Comparison of ENCODE assay signal across 9 cellular contexts in the genomic region with DNA sequence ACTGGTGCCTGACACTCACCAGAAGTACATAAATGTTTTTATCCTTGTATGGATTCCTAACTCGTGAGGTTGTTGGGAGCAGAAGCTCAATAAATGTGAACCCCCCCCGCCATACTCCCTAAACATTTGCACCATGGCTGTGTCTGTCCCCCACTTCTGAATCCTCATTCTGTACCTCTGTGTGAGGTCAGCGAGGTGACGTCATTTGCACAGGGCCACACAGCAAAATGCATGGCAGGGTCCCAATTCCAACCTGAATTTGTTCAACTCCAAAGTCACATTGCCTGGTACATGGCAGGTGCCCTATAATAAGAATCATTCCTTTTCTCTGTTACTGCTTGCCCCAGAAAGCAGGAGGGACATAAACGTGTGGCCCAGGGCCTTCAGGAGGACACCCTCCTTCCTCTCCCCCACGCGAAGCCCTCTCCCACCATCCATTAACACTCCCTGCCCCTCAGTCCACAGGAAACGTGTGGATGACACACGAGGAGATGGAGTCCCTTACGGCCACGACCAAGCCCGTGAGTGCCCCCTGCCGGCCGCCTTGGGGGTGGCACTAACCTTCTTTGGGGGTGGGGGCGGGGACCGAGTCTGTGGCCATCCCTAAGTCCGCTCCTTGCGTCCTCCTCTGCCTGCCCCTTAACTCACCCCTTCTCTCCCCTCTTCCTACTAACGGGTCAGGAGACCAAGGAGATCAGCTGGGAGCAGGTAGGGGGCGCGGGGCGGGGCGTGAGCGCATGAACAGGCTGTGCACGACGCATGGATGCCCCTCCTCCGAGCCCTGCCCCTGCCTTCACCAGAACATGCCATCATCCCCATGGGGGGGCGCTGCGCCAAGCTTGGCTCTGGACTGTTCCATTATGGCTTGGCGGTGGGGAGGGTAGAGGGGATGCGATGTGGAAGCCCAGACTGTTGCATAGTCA. TPM values are rescaled to one million over a fixed set of nuclear protein-coding genes. Genes with fewer than 3 reads are reported as not detected.
DNase-seq lines count a peak whose midpoint lies in the region; ATAC-seq and TF ChIP-seq lines count a peak whose summit lies in the region.
"Had no signal": no experiment of that assay in that cellular context is flagged by ENCODE, and none has a peak within 500 bp of the region (broad histone marks: within the 10 kb centered on the region; RNA-seq: fewer than 3 reads in every experiment).

No MANE protein-coding gene starts in this region.

- no peak for TF ChIP-seq POLR2A in heart left ventricle (IDR thresholded peaks at IDR 0.05)

- 21% methylated on average over 23 of the region's 31 CpGs for WGBS in SK-N-SH (ENCODE audit: low lambda C conversion rate)
- WGBS in heart left ventricle, 4 donors, result 9 to 16% (median 12%) methylated on average over 28 to 31 of the region's 31 CpGs

- H3K4me1 Mint-ChIP-seq in CD4-positive, alpha-beta T cell (ENCODE audit: low read depth), result peaks cover 41% of the 10 kb centered on the region
- H3K4me1 Mint-ChIP-seq in activated naive CD8-positive, alpha-beta T cell treated with anti-CD3 and anti-CD28 coated beads, Interleukin-2, amount 10 ng/mL, durations not matched to agents 7 days and 5 days, result peaks cover 22% of the 10 kb centered on the region
- peaks cover 29% of the 10 kb centered on the region for H3K4me1 Mint-ChIP-seq in type B pancreatic cell (ENCODE audit: unreplicated experiment)

- H3K27ac ChIP-seq in CD4-positive, alpha-beta T cell (ENCODE audit: low read depth, low read length), result no peak overlapping the region
- H3K27ac ChIP-seq in HUES48 (ENCODE audit: low read depth, low read length), result peak overlapping the region; percentile 46
- no peak overlapping the region for H3K27ac ChIP-seq in SK-N-SH (ENCODE audit: low read depth in 2 of 2, low read length in 1 of 2)
- H3K27ac ChIP-seq in heart left ventricle, result peak overlapping the region in 1 of 12 donors; percentile 28

- H3F3A ChIP-seq in SK-N-SH (replicated peaks; ENCODE audit: insufficient read depth), result peaks cover 12% of the 10 kb centered on the region

- no peaks in the 10 kb centered on the region for H3K9me2 ChIP-seq in SK-N-SH

- POLR2A ChIA-PET in CD4-positive, alpha-beta T cell (lab: Charles Lee), result no interaction called here
- POLR2A ChIA-PET in SK-N-SH (lab: Yijun Ruan, JAX), result interaction anchor here (0.7 kb wide), 1 partner anchor 32 kb away, joined by 3 read pairs; the partner anchor contains the start of gene LIN7B
- POLR2A ChIA-PET in activated naive CD8-positive, alpha-beta T cell treated with anti-CD3 and anti-CD28 coated beads, Interleukin-2, amount 10 ng/mL, durations not matched to agents 7 days and 5 days (lab: Charles Lee), result interaction anchor here (0.8 kb wide), 1 partner anchor 20 kb away, joined by 4 read pairs; no protein-coding TSS in a partner anchor

- H3K4me1 ChIP-seq in HUES48 (ENCODE audit: control insufficient read depth, insufficient read depth, low read length) (peaks cover 11% of the 10 kb centered on the region), SK-N-SH (ENCODE audit: control insufficient read depth in 1 of 2, insufficient read depth in 2 of 2, low read depth in 1 of 2, low read length in 1 of 2) (peaks cover 3 to 23% of the 10 kb centered on the region in 2 experiments; a peak in 2 of 4 replicates), heart left ventricle (peaks cover 0 to 45% (median 29%) of the 10 kb centered on the region in 12 donors)

- H3K27me3 Mint-ChIP-seq in CD4-positive, alpha-beta T cell, result peaks cover 65% of the 10 kb centered on the region
- H3K27me3 Mint-ChIP-seq in activated naive CD8-positive, alpha-beta T cell treated with anti-CD3 and anti-CD28 coated beads, Interleukin-2, amount 10 ng/mL, durations not matched to agents 7 days and 5 days, result peaks cover 50% of the 10 kb centered on the region
- H3K27me3 Mint-ChIP-seq in type B pancreatic cell, result peaks cover 3% of the 10 kb centered on the region

- peak; percentile 76 for ATAC-seq in CD4-positive, alpha-beta T cell (ENCODE audit: poor library complexity)
- ATAC-seq in activated naive CD8-positive, alpha-beta T cell treated with anti-CD3 and anti-CD28 coated beads, Interleukin-2, amount 10 ng/mL, durations not matched to agents 7 days and 5 days (ENCODE audit: low read depth), result peak; percentile 32
- ATAC-seq in heart left ventricle, result peak in 3 of 4 donors; percentile 8 to 18 (median 12)
- ATAC-seq in HG02973 (IDR thresholded peaks at IDR 0.05; ENCODE audit: unreplicated experiment), result no peak

- DNase-seq in CD4-positive, alpha-beta T cell, result peak; percentile 70 to 84 (median 74)
- DNase-seq in SK-N-SH (peak; percentile 84), heart left ventricle (peak; percentile 79 to 87 (median 81)), posterior vena cava (ENCODE audit: low spot score) (peak; percentile 93), type B pancreatic cell (ENCODE audit: extremely low spot score, unreplicated experiment) (peak; percentile 87)
- DNase-seq in activated naive CD8-positive, alpha-beta T cell treated with anti-CD3 and anti-CD28 coated beads, Interleukin-2, amount 10 ng/mL, durations not matched to agents 7 days and 5 days, result peak; percentile 86

- CTCF ChIA-PET in CD4-positive, alpha-beta T cell (lab: Charles Lee), result interaction anchor here (0.5 to 2.9 kb wide), 6 partner anchors 13 to 64 kb away, joined by 3 to 18 read pairs (median 6); partner anchors contain the start of gene LIN7B
- CTCF ChIA-PET in SK-N-SH (lab: Yijun Ruan, JAX), result interaction anchor here (0.6 to 11.1 kb wide), 24 partner anchors 9 to 273 kb away, joined by 3 to 87 read pairs (median 4); partner anchors contain the start of genes HRC, LIN7B, PPFIA3 and TRPM4

- intact Hi-C loops in CD4-positive, alpha-beta T cell (cut with DNase I, micrococcal nuclease), result loop anchor here (1.0 to 5.0 kb wide), 4 partner anchors 33 to 153 kb away; partner anchors contain the start of genes GYS1 (in 1 of the 2), LIN7B (in 1 of the 2) and RUVBL2 (in 1 of the 2)
- intact Hi-C loops in heart left ventricle (cut with DNase I) (loop anchor here (1.0 to 5.0 kb wide), 7 partner anchors 33 to 153 kb away; partner anchors contain the start of genes LIN7B (in 4 of the 10), GYS1 (in 1 of the 10) and RUVBL2 (in 1 of the 10)), posterior vena cava (cut with DNase I) (no loop called here)

- H3K9me3 Mint-ChIP-seq in CD4-positive, alpha-beta T cell, result no peaks in the 10 kb centered on the region
- no peaks in the 10 kb centered on the region for H3K9me3 Mint-ChIP-seq in activated naive CD8-positive, alpha-beta T cell treated with anti-CD3 and anti-CD28 coated beads, Interleukin-2, amount 10 ng/mL, durations not matched to agents 7 days and 5 days
- H3K9me3 Mint-ChIP-seq in type B pancreatic cell, result no peaks in the 10 kb centered on the region

- H3K4me3 ChIP-seq in HUES48 (ENCODE audit: low read depth, low read length) (peak overlapping the region; percentile 57), SK-N-SH (ENCODE audit: low read depth in 2 of 2, low read length in 1 of 2) (peak overlapping the region; percentile 14 to 54; a peak in 2 of 4 replicates), heart left ventricle (peak overlapping the region in 9 of 12 donors; percentile 8 to 50 (median 34))

- no peaks in the 10 kb centered on the region for H3K36me3 Mint-ChIP-seq in CD4-positive, alpha-beta T cell (ENCODE audit: low read depth)
- no peaks in the 10 kb centered on the region for H3K36me3 Mint-ChIP-seq in activated naive CD8-positive, alpha-beta T cell treated with anti-CD3 and anti-CD28 coated beads, Interleukin-2, amount 10 ng/mL, durations not matched to agents 7 days and 5 days
- H3K36me3 Mint-ChIP-seq in type B pancreatic cell, result peaks cover 5% of the 10 kb centered on the region

- peak overlapping the region; percentile 46 for H3K4me3 Mint-ChIP-seq in CD4-positive, alpha-beta T cell
- peak overlapping the region; percentile 74 for H3K4me3 Mint-ChIP-seq in activated naive CD8-positive, alpha-beta T cell treated with anti-CD3 and anti-CD28 coated beads, Interleukin-2, amount 10 ng/mL, durations not matched to agents 7 days and 5 days
- H3K4me3 Mint-ChIP-seq in type B pancreatic cell, result peak overlapping the region; percentile 84

- H3K27ac Mint-ChIP-seq in CD4-positive, alpha-beta T cell, result no peak overlapping the region
- peak overlapping the region; percentile 70 for H3K27ac Mint-ChIP-seq in activated naive CD8-positive, alpha-beta T cell treated with anti-CD3 and anti-CD28 coated beads, Interleukin-2, amount 10 ng/mL, durations not matched to agents 7 days and 5 days
- peak overlapping the region; percentile 80 for H3K27ac Mint-ChIP-seq in type B pancreatic cell

- TF ChIP-seq CTCF in CD4-positive, alpha-beta T cell (IDR thresholded peaks at IDR 0.05), result peak; percentile 90
- TF ChIP-seq CTCF in SK-N-SH (IDR thresholded peaks at IDR 0.05) (peak; percentile 85), heart left ventricle (IDR thresholded peaks at IDR 0.05) (peak; percentile 87 to 95 (median 91)), type B pancreatic cell (conservative IDR thresholded peaks at IDR 0.05) (peak; percentile 99)

- H3K9me3 ChIP-seq in CD4-positive, alpha-beta T cell (ENCODE audit: control insufficient read depth, low read length), result no peaks in the 10 kb centered on the region
- H3K9me3 ChIP-seq in HUES48 (ENCODE audit: control insufficient read depth, insufficient read depth, low read length), result no peaks in the 10 kb centered on the region
- H3K9me3 ChIP-seq in SK-N-SH, result no peaks in the 10 kb centered on the region
- H3K9me3 ChIP-seq in heart left ventricle, result no peaks in the 10 kb centered on the region

- TF ChIP-seq EP300 in SK-N-SH (IDR thresholded peaks at IDR 0.05; ENCODE audit: borderline replicate concordance in 1 of 2, low read depth in 1 of 2, low read length in 1 of 2), result no peak

- no peak overlapping the region for H2AFZ ChIP-seq in SK-N-SH (ENCODE audit: low read depth)

- no peaks in the 10 kb centered on the region; the same call in 1 of the 2 replicates for H3K36me3 ChIP-seq in HUES48 (ENCODE audit: control insufficient read depth, insufficient read depth, low read length)
- H3K36me3 ChIP-seq in SK-N-SH (replicated peaks in 1 of 2; ENCODE audit: control insufficient read depth in 1 of 2, insufficient read depth in 2 of 2, low read length in 1 of 2), result no peaks in the 10 kb centered on the region
- H3K36me3 ChIP-seq in heart left ventricle, result no peaks in the 10 kb centered on the region

- H3K4me2 ChIP-seq in SK-N-SH, result peak overlapping the region; percentile 49; the same call in 1 of the 2 replicates

- H4K20me1 ChIP-seq in SK-N-SH (ENCODE audit: insufficient read depth), result no peaks in the 10 kb centered on the region

- peaks cover 36% of the 10 kb centered on the region for H3K27me3 ChIP-seq in CD4-positive, alpha-beta T cell (ENCODE audit: control insufficient read depth, insufficient read depth, low read length)
- H3K27me3 ChIP-seq in HUES48 (ENCODE audit: control insufficient read depth, insufficient read depth, low read length) (no peaks in the 10 kb centered on the region), SK-N-SH (ENCODE audit: insufficient read depth) (no peaks in the 10 kb centered on the region), heart left ventricle (peaks cover 0 to 18% (median 0%) of the 10 kb centered on the region in 9 donors)

- H3K9ac ChIP-seq in HUES48 (ENCODE audit: low read depth, low read length) (no peak overlapping the region), SK-N-SH (no peak overlapping the region)

- H3K79me2 ChIP-seq in SK-N-SH (ENCODE audit: insufficient read depth), result no peaks in the 10 kb centered on the region

- TF ChIP-seq RAD21 in SK-N-SH (IDR thresholded peaks at IDR 0.05; ENCODE audit: low read length), result peak; percentile 69

RNA-seq across cellular contexts. Expression of gene HRC, which starts 9.4 kb away (rescaled TPM):
- total RNA-seq in CD4-positive, alpha-beta T cell, result not detected
- not detected in 2 replicates for polyA plus RNA-seq in SK-N-SH (2012; rRNA removed)
- polyA plus RNA-seq in SK-N-SH (2012; cell fraction: cytosol; rRNA removed), result 0.04 TPM in 1 of 2 replicates, not detected in the other
- polyA plus RNA-seq in SK-N-SH (2012; cell fraction: nucleus; rRNA removed), result 0.04 and 0.12 TPM in 2 replicates
- not detected for total RNA-seq in activated naive CD8-positive, alpha-beta T cell treated with anti-CD3 and anti-CD28 coated beads, Interleukin-2, amount 10 ng/mL, durations not matched to agents 7 days and 5 days
- 1,000 to 10,000 TPM in 4 of 9 donors, 100 to 1,000 TPM in 5; 544 to 1,953 (median 875) TPM for total RNA-seq in heart left ventricle
- polyA plus RNA-seq in heart left ventricle, result 100 to 1,000 TPM; 267 to 867 TPM
- 1 to 10 TPM; 1.1 to 2.4 TPM for total RNA-seq in posterior vena cava
- 3.2 TPM in 1 of 2 replicates, not detected in the other for total RNA-seq in type B pancreatic cell (ENCODE audit: low replicate concordance)
- total RNA-seq: T-helper 2 cell treated with Interferon-gamma antibody and Interleukin-4, amounts not matched to agents 100 ng/mL and 5 ng/mL, for 36 hours had no signal

RNA-seq across cellular contexts. Expression of gene TRPM4, which starts 11.8 kb away (rescaled TPM):
- not detected for total RNA-seq in CD4-positive, alpha-beta T cell
- polyA plus RNA-seq in SK-N-SH (2012; rRNA removed) (16.9 and 20.6 TPM in 2 replicates), heart left ventricle (10 to 100 TPM; 16.8 to 45.3 TPM)
- polyA plus RNA-seq in SK-N-SH (2012; cell fraction: cytosol; rRNA removed), result 5.4 and 8.1 TPM in 2 replicates
- polyA plus RNA-seq in SK-N-SH (2012; cell fraction: nucleus; rRNA removed), result 147 and 193 TPM in 2 replicates
- under 1 TPM; 0.19 to 0.34 TPM for total RNA-seq in activated naive CD8-positive, alpha-beta T cell treated with anti-CD3 and anti-CD28 coated beads, Interleukin-2, amount 10 ng/mL, durations not matched to agents 7 days and 5 days
- total RNA-seq in heart left ventricle (10 to 100 TPM; 19.3 to 34.5 (median 25.8) TPM), posterior vena cava (10 to 100 TPM; 20.5 to 36.0 TPM), type B pancreatic cell (ENCODE audit: low replicate concordance) (33.1 and 41.5 TPM in 2 replicates)

RNA-seq across cellular contexts. Expression of gene PPFIA3, which starts 26.4 kb away (rescaled TPM):
- 1 to 10 TPM; 2.0 to 2.8 TPM for total RNA-seq in CD4-positive, alpha-beta T cell
- polyA plus RNA-seq in SK-N-SH (2012; rRNA removed) (5.7 and 5.8 TPM in 2 replicates), heart left ventricle (10 to 100 TPM in 1 of 2 donors, 1 to 10 TPM in 1; 7.4 to 12.8 TPM)
- polyA plus RNA-seq in SK-N-SH (2012; cell fraction: cytosol; rRNA removed), result 2.8 and 4.6 TPM in 2 replicates
- 12.2 and 12.6 TPM in 2 replicates for polyA plus RNA-seq in SK-N-SH (2012; cell fraction: nucleus; rRNA removed)
- 1 to 10 TPM; 3.6 to 4.6 TPM for total RNA-seq in activated naive CD8-positive, alpha-beta T cell treated with anti-CD3 and anti-CD28 coated beads, Interleukin-2, amount 10 ng/mL, durations not matched to agents 7 days and 5 days
- total RNA-seq in heart left ventricle (1 to 10 TPM; 2.7 to 7.7 (median 5.1) TPM), posterior vena cava (1 to 10 TPM; 3.6 to 4.9 TPM), type B pancreatic cell (ENCODE audit: low replicate concordance) (15.2 and 17.8 TPM in 2 replicates)

RNA-seq across cellular contexts. Expression of gene C19orf73, which starts 26.8 kb away (rescaled TPM):
- total RNA-seq in CD4-positive, alpha-beta T cell, result 1 to 10 TPM; 1.5 to 2.3 TPM
- polyA plus RNA-seq in SK-N-SH (2012; rRNA removed), result 2.6 and 3.0 TPM in 2 replicates
- 1.6 and 2.8 TPM in 2 replicates for polyA plus RNA-seq in SK-N-SH (2012; cell fraction: cytosol; rRNA removed)
- 3.0 and 4.8 TPM in 2 replicates for polyA plus RNA-seq in SK-N-SH (2012; cell fraction: nucleus; rRNA removed)
- total RNA-seq in activated naive CD8-positive, alpha-beta T cell treated with anti-CD3 and anti-CD28 coated beads, Interleukin-2, amount 10 ng/mL, durations not matched to agents 7 days and 5 days, result 1 to 10 TPM; 1.3 to 1.7 TPM
- 1 to 10 TPM in 6 of 9 donors, under 1 TPM in 3; 0.69 to 3.1 (median 1.3) TPM for total RNA-seq in heart left ventricle
- 1 to 10 TPM; 1.4 to 3.8 TPM for polyA plus RNA-seq in heart left ventricle
- total RNA-seq in posterior vena cava, result under 1 TPM in 1 of 2 donors, not detected in 1; 0.81 TPM
- 2.3 and 2.6 TPM in 2 replicates for total RNA-seq in type B pancreatic cell (ENCODE audit: low replicate concordance)

RNA-seq across cellular contexts. Expression of gene LIN7B, which starts 31.6 kb away (rescaled TPM):
- total RNA-seq in CD4-positive, alpha-beta T cell, result 1 to 10 TPM; 6.4 to 6.6 TPM
- polyA plus RNA-seq in SK-N-SH (2012; rRNA removed), result 20.8 and 21.1 TPM in 2 replicates
- polyA plus RNA-seq in SK-N-SH (2012; cell fraction: cytosol; rRNA removed), result 11.8 and 13.5 TPM in 2 replicates
- polyA plus RNA-seq in SK-N-SH (2012; cell fraction: nucleus; rRNA removed), result 27.5 and 27.8 TPM in 2 replicates
- total RNA-seq in activated naive CD8-positive, alpha-beta T cell treated with anti-CD3 and anti-CD28 coated beads, Interleukin-2, amount 10 ng/mL, durations not matched to agents 7 days and 5 days, result 10 to 100 TPM in 1 of 2 experiments, 1 to 10 TPM in 1; 8.9 to 10.1 TPM
- total RNA-seq in heart left ventricle, result 10 to 100 TPM; 13.4 to 55.8 (median 22.6) TPM
- 10 to 100 TPM; 12.6 to 40.5 TPM for polyA plus RNA-seq in heart left ventricle
- total RNA-seq in posterior vena cava, result 1 to 10 TPM; 9.0 to 9.3 TPM
- total RNA-seq in type B pancreatic cell (ENCODE audit: low replicate concordance), result 10.6 TPM in 2 replicates

Comparison
In these comparisons a context has a peak if more than half of its experiments do, and no peak if none do; other contexts are left out.
1. RNA of gene HRC, which starts 9.4 kb away (total RNA-seq): 544 to 1,953 TPM in heart left ventricle; 3.2 TPM in type B pancreatic cell, 1.1 to 2.4 TPM in posterior vena cava, not detected in CD4-positive, alpha-beta T cell and not detected in activated naive CD8-positive, alpha-beta T cell treated with anti-CD3 and anti-CD28 coated beads, Interleukin-2, amount 10 ng/mL, durations not matched to agents 7 days and 5 days; every median in the first group is over 100 times any median in the second.
2. RNA of gene TRPM4, which starts 11.8 kb away (total RNA-seq): 20.5 to 36.0 TPM in posterior vena cava, 33.1 to 41.5 TPM in type B pancreatic cell and 19.3 to 34.5 TPM in heart left ventricle; 0.19 to 0.34 TPM in activated naive CD8-positive, alpha-beta T cell treated with anti-CD3 and anti-CD28 coated beads, Interleukin-2, amount 10 ng/mL, durations not matched to agents 7 days and 5 days and not detected in CD4-positive, alpha-beta T cell; every median in the first group is over 10 times any median in the second.
3. intact Hi-C loops: an anchor here in CD4-positive, alpha-beta T cell (1.0 to 5.0 kb wide) and heart left ventricle (1.0 to 5.0 kb wide); none called in posterior vena cava.
4. Peak in every context shown above with its lines, with median percentiles within 50 percentile points of each other: DNase-seq, H3K4me3 Mint-ChIP-seq, CTCF ChIP-seq and H3K4me3 ChIP-seq.